2 cellular contexts compared by ENCODE assay signal in the genomic region with DNA sequence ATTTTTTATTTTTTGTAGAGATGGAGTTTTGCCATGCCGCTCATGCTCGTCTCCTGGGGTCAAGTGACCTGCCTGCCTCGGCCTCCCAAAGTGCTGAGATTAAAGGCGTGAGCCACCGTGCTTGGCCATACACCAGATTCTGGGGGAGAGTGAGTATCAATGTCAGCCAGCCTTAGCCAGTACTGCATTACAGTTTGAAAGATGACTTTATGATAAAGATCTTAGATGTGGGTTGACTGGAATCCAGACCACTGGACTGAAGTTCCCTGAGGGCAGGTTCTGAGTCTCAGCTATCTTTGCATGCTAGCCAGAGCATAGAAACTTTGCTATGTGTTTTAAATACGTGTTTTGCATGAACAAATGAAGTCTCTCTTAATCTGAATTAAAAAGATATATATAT.
TF ChIP-seq lines count a peak whose summit lies in the region.

No MANE protein-coding gene starts in this region.

TF ChIP-seq in GM23338, 12 proteins besides CTCF, POLR2A, EP300 and RAD21:
- TF ChIP-seq STAT1 (IDR thresholded peaks at IDR 0.05; ENCODE audit: unreplicated experiment), result no peak
- TF ChIP-seq, protein P1, sequence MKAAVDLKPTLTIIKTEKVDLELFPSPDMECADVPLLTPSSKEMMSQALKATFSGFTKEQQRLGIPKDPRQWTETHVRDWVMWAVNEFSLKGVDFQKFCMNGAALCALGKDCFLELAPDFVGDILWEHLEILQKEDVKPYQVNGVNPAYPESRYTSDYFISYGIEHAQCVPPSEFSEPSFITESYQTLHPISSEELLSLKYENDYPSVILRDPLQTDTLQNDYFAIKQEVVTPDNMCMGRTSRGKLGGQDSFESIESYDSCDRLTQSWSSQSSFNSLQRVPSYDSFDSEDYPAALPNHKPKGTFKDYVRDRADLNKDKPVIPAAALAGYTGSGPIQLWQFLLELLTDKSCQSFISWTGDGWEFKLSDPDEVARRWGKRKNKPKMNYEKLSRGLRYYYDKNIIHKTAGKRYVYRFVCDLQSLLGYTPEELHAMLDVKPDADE (IDR thresholded peaks at IDR 0.05), result no peak
- no peak for TF ChIP-seq EZH2 (IDR thresholded peaks at IDR 0.05; ENCODE audit: low read depth, unreplicated experiment)

TF ChIP-seq in H1, 55 proteins besides CTCF, POLR2A, EP300 and RAD21:
- TF ChIP-seq ZNF274 (IDR thresholded peaks at IDR 0.05; ENCODE audit: borderline replicate concordance, extremely low read depth, low read length) (no peak), CBX8 (IDR thresholded peaks at IDR 0.05; ENCODE audit: borderline replicate concordance, low read depth, low read length) (no peak), CREB1 (IDR thresholded peaks at IDR 0.05) (no peak), KDM4A (IDR thresholded peaks at IDR 0.05; ENCODE audit: low read depth, low read length, severe bottlenecking) (no peak), TBP (IDR thresholded peaks at IDR 0.05; ENCODE audit: low read depth, low read length) (no peak), EZH2 (IDR thresholded peaks at IDR 0.05; ENCODE audit: low read depth, low read length, severe bottlenecking) (no peak), SP4 (IDR thresholded peaks at IDR 0.05; ENCODE audit: low read length) (no peak)
- TF ChIP-seq, protein P2, sequence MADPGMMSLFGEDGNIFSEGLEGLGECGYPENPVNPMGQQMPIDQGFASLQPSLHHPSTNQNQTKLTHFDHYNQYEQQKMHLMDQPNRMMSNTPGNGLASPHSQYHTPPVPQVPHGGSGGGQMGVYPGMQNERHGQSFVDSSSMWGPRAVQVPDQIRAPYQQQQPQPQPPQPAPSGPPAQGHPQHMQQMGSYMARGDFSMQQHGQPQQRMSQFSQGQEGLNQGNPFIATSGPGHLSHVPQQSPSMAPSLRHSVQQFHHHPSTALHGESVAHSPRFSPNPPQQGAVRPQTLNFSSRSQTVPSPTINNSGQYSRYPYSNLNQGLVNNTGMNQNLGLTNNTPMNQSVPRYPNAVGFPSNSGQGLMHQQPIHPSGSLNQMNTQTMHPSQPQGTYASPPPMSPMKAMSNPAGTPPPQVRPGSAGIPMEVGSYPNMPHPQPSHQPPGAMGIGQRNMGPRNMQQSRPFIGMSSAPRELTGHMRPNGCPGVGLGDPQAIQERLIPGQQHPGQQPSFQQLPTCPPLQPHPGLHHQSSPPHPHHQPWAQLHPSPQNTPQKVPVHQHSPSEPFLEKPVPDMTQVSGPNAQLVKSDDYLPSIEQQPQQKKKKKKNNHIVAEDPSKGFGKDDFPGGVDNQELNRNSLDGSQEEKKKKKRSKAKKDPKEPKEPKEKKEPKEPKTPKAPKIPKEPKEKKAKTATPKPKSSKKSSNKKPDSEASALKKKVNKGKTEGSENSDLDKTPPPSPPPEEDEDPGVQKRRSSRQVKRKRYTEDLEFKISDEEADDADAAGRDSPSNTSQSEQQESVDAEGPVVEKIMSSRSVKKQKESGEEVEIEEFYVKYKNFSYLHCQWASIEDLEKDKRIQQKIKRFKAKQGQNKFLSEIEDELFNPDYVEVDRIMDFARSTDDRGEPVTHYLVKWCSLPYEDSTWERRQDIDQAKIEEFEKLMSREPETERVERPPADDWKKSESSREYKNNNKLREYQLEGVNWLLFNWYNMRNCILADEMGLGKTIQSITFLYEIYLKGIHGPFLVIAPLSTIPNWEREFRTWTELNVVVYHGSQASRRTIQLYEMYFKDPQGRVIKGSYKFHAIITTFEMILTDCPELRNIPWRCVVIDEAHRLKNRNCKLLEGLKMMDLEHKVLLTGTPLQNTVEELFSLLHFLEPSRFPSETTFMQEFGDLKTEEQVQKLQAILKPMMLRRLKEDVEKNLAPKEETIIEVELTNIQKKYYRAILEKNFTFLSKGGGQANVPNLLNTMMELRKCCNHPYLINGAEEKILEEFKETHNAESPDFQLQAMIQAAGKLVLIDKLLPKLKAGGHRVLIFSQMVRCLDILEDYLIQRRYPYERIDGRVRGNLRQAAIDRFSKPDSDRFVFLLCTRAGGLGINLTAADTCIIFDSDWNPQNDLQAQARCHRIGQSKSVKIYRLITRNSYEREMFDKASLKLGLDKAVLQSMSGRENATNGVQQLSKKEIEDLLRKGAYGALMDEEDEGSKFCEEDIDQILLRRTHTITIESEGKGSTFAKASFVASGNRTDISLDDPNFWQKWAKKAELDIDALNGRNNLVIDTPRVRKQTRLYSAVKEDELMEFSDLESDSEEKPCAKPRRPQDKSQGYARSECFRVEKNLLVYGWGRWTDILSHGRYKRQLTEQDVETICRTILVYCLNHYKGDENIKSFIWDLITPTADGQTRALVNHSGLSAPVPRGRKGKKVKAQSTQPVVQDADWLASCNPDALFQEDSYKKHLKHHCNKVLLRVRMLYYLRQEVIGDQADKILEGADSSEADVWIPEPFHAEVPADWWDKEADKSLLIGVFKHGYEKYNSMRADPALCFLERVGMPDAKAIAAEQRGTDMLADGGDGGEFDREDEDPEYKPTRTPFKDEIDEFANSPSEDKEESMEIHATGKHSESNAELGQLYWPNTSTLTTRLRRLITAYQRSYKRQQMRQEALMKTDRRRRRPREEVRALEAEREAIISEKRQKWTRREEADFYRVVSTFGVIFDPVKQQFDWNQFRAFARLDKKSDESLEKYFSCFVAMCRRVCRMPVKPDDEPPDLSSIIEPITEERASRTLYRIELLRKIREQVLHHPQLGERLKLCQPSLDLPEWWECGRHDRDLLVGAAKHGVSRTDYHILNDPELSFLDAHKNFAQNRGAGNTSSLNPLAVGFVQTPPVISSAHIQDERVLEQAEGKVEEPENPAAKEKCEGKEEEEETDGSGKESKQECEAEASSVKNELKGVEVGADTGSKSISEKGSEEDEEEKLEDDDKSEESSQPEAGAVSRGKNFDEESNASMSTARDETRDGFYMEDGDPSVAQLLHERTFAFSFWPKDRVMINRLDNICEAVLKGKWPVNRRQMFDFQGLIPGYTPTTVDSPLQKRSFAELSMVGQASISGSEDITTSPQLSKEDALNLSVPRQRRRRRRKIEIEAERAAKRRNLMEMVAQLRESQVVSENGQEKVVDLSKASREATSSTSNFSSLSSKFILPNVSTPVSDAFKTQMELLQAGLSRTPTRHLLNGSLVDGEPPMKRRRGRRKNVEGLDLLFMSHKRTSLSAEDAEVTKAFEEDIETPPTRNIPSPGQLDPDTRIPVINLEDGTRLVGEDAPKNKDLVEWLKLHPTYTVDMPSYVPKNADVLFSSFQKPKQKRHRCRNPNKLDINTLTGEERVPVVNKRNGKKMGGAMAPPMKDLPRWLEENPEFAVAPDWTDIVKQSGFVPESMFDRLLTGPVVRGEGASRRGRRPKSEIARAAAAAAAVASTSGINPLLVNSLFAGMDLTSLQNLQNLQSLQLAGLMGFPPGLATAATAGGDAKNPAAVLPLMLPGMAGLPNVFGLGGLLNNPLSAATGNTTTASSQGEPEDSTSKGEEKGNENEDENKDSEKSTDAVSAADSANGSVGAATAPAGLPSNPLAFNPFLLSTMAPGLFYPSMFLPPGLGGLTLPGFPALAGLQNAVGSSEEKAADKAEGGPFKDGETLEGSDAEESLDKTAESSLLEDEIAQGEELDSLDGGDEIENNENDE (IDR thresholded peaks at IDR 0.05; ENCODE audit: insufficient replicate concordance, low read length), result no peak
- TF ChIP-seq, protein P3, sequence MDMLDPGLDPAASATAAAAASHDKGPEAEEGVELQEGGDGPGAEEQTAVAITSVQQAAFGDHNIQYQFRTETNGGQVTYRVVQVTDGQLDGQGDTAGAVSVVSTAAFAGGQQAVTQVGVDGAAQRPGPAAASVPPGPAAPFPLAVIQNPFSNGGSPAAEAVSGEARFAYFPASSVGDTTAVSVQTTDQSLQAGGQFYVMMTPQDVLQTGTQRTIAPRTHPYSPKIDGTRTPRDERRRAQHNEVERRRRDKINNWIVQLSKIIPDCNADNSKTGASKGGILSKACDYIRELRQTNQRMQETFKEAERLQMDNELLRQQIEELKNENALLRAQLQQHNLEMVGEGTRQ (IDR thresholded peaks at IDR 0.05; ENCODE audit: low read length), result no peak
